In genomic region chr2:195304310-195304709, GRCh38 we compare ENCODE assay signal across 10 cellular contexts.
A peak's percentile ranks its signal among the peaks of the same experiment; 100 is the strongest.
DNase-seq lines count a peak whose midpoint lies in the region; ATAC-seq and TF ChIP-seq lines count a peak whose summit lies in the region.
"Had no signal": no experiment of that assay in that cellular context is flagged by ENCODE, and none has a peak within 500 bp of the region (broad histone marks: within the 10 kb centered on the region; RNA-seq: fewer than 3 reads in every experiment).

No MANE protein-coding gene starts in this region.

- ATAC-seq in GM18498 (IDR thresholded peaks at IDR 0.05; ENCODE audit: unreplicated experiment), result peak; percentile 46

- TF ChIP-seq CTCF in choroid plexus epithelial cell (conservative IDR thresholded peaks at IDR 0.05; ENCODE audit: low read depth, low read length), result peak; percentile 64
- no peak for TF ChIP-seq CTCF in prostate gland (IDR thresholded peaks at IDR 0.05)

- H3K36me3 ChIP-seq in prostate gland, result no peaks in the 10 kb centered on the region

- intact Hi-C loops in prostate gland (cut with DNase I), result no loop called here

- no peak overlapping the region for H3K4me3 ChIP-seq in choroid plexus epithelial cell (ENCODE audit: low read depth, low read length)
- no peak overlapping the region for H3K4me3 ChIP-seq in prostate gland

- H3K27me3 ChIP-seq in prostate gland (replicated peaks; ENCODE audit: insufficient read depth), result no peaks in the 10 kb centered on the region

- no peak for TF ChIP-seq POLR2A in prostate gland (IDR thresholded peaks at IDR 0.05)

- no peaks in the 10 kb centered on the region for H3K9me3 ChIP-seq in prostate gland

- no peak overlapping the region for H3K27ac ChIP-seq in prostate gland

- no peaks in the 10 kb centered on the region for H3K4me1 ChIP-seq in prostate gland (replicated peaks)

- DNase-seq in ACHN (peak; percentile 16), NCI-H226 (peak; percentile 12), choroid plexus epithelial cell (ENCODE audit: low read depth) (peak; percentile 64), G401 (ENCODE audit: low spot score) (no peak), prostate gland (ENCODE audit: low spot score) (no peak), KG1 (lab: John Stamatoyannopoulos, UW) (no peak), middle frontal gyrus (ENCODE audit: extremely low spot score, low spot score) (no peak)
- DNase-seq: DMS79, NCI-H2029 had no signal

- WGBS in prostate gland, result 98% methylated on average over 5 of the region's 5 CpGs

- in situ Hi-C loops in ACHN (cut with HindIII; ENCODE audit: low pct_ligation_motif_present, low pct_unique_long_range_greater_than_20kb, low sequenced_read_pairs) (no loop called here), G401 (cut with HindIII; ENCODE audit: low sequenced_read_pairs) (no loop called here)

Comparison
In these comparisons a context has a peak if more than half of its experiments do, and no peak if none do; other contexts are left out.
1. DNase-seq: peak in ACHN (single experiment), NCI-H226 (single experiment) and choroid plexus epithelial cell (single experiment); none in G401 (single experiment), prostate gland (single experiment), KG1 (single experiment) and middle frontal gyrus (single experiment).